ENCODE assay signal across 1 cellular context in genomic region chr11:124669193-124669592, GRCh38.
TF ChIP-seq lines count a peak whose summit lies in the region.

No MANE protein-coding gene starts in this region.

TF ChIP-seq in GM12878, 131 proteins besides CTCF, POLR2A, EP300 and RAD21:
- peak; percentile 84 for TF ChIP-seq ESRRA (IDR thresholded peaks at IDR 0.05; ENCODE audit: low read length)
- TF ChIP-seq POU2F2 (IDR thresholded peaks at IDR 0.05; ENCODE audit: borderline replicate concordance, low read depth, low read length), result peak; percentile 85; the same call in 2 of the 3 replicates
- no peak for TF ChIP-seq STAT3 (IDR thresholded peaks at IDR 0.05; ENCODE audit: low read depth, low read length)
- TF ChIP-seq TCF7 (IDR thresholded peaks at IDR 0.05; ENCODE audit: borderline replicate concordance), result no peak
- no peak for TF ChIP-seq CUX1 (IDR thresholded peaks at IDR 0.05; ENCODE audit: insufficient replicate concordance, low read depth, low read length)
- TF ChIP-seq CHD2 (IDR thresholded peaks at IDR 0.05; ENCODE audit: borderline replicate concordance, low read depth, low read length), result no peak
- no peak for TF ChIP-seq IRF3 (IDR thresholded peaks at IDR 0.05)
- no peak for TF ChIP-seq SREBF1 (IDR thresholded peaks at IDR 0.05; ENCODE audit: low read length)
- no peak for TF ChIP-seq IKZF1 (conservative IDR thresholded peaks at IDR 0.05)
- 0 out of 2 replicates have a peak, but pooled peaks have one; percentile 45 for TF ChIP-seq YY1 (IDR thresholded peaks at IDR 0.05; ENCODE audit: low read depth, low read length)
- no peak for TF ChIP-seq RAD51 (IDR thresholded peaks at IDR 0.05)
- no peak for TF ChIP-seq CEBPZ (IDR thresholded peaks at IDR 0.05; ENCODE audit: low read depth, low read length)
- peak; percentile 84 for TF ChIP-seq SMC3 (IDR thresholded peaks at IDR 0.05; ENCODE audit: borderline replicate concordance, low read length)
- TF ChIP-seq ATF2 (IDR thresholded peaks at IDR 0.05; ENCODE audit: low read length), result no peak
- TF ChIP-seq ASH2L (IDR thresholded peaks at IDR 0.05; ENCODE audit: borderline replicate concordance, low read depth), result no peak
- peak; percentile 81 for TF ChIP-seq NR2F1 (conservative IDR thresholded peaks at IDR 0.05)
